10 cellular contexts compared by ENCODE assay signal in the genomic region with DNA sequence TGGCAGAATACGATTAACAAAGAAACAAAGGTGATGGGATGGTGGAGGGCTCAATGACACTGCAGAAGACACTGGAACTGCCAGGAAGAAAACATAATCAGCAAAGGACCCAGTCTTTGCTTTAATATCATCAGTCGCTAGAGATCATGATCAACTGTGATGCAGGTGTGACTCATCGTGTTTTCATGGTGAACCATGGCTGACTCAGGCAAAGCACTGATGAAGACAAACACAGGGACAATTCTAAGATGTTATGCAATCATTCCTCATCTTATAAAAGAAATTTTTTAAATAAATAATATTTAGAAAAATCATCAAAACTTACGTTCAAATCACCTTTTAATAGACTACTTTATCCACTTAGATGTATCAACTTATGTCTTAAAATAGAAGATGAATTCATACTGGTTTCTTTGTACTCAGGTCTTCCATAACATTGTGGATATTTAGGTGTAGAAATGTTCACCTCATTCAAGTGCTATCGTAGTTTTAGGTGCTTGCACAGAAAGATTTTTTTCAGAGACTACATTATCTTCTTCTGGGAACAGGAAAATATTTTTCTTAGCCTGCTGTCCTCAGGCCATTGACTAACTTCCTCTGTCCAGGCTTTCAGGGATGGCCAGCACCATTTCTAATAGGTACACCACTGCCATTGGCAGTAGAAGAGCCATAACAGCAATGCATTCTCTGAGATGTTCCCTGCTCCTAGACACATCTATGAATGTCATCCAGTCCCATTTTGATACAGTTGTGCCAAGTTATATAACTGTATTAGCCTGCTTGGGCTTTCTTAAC.
DNase-seq lines count a peak whose midpoint lies in the region; ATAC-seq, FAIRE-seq and TF ChIP-seq lines count a peak whose summit lies in the region.
"Had no signal": no experiment of that assay in that cellular context is flagged by ENCODE, and none has a peak within 500 bp of the region (broad histone marks: within the 10 kb centered on the region; RNA-seq: fewer than 3 reads in every experiment).

No MANE protein-coding gene starts in this region.

- POLR2A ChIA-PET in RWPE1 (lab: Yijun Ruan, JAX; ENCODE audit: low non-redundant PET): no interaction called here

- H3K27ac ChIP-seq in RWPE1: no peak overlapping the region
- H3K27ac ChIP-seq: lower lobe of right lung had no signal

- peak; percentile 30 for DNase-seq in H54 (ENCODE audit: insufficient read length, low spot score)
- DNase-seq in RWPE1 (ENCODE audit: low spot score): peak; percentile 95
- peak; percentile 27 for DNase-seq in fibroblast of gingiva (ENCODE audit: low read depth)
- DNase-seq in smooth muscle cell of the brain vasculature (ENCODE audit: low read depth, low spot score): peak; percentile 21
- no peak for DNase-seq in NCI-H1092 (lab: John Stamatoyannopoulos, UW)
- DNase-seq in GDM1 (lab: John Stamatoyannopoulos, UW): no peak
- DNase-seq: foreskin melanocyte, lower lobe of right lung, NCI-H2227 treated with DMSO at 0.1 percent for 48 hours had no signal

- CTCF ChIA-PET in RWPE1 (lab: Yijun Ruan, JAX): no interaction called here

- ATAC-seq in HG02870 (IDR thresholded peaks at IDR 0.05; ENCODE audit: unreplicated experiment): no peak
- ATAC-seq: lower lobe of right lung had no signal

- peak; percentile 96 for FAIRE-seq in H54 (lab: Jason Lieb, UNC)

- no peak for TF ChIP-seq POLR2A in H54 (IDR thresholded peaks at IDR 0.05; ENCODE audit: low read depth, low read length)

- no peak for TF ChIP-seq CTCF in RWPE1 (conservative IDR thresholded peaks at IDR 0.05; ENCODE audit: low read depth)

Comparison
In these comparisons a context has a peak if more than half of its experiments do, and no peak if none do; other contexts are left out.
1. DNase-seq: peak in H54 (single experiment), RWPE1 (single experiment), fibroblast of gingiva (single experiment) and smooth muscle cell of the brain vasculature (single experiment); none in NCI-H1092 (single experiment) and GDM1 (single experiment).